Comparison of ENCODE assay signal across 16 cellular contexts in genomic region chr1:38577385-38577784, GRCh38.
DNase-seq lines count a peak whose midpoint lies in the region; ATAC-seq and TF ChIP-seq lines count a peak whose summit lies in the region.
"Had no signal": no experiment of that assay in that cellular context is flagged by ENCODE, and none has a peak within 500 bp of the region (broad histone marks: within the 10 kb centered on the region; RNA-seq: fewer than 3 reads in every experiment).

No MANE protein-coding gene starts in this region.

- TF ChIP-seq EP300 in ovary (IDR thresholded peaks at IDR 0.05), result no peak

- H3K36me3 Mint-ChIP-seq in activated naive CD4-positive, alpha-beta T cell treated with anti-CD3 and anti-CD28 coated beads, Interleukin-2, amount 50 U/mL, for 24 hours, result no peaks in the 10 kb centered on the region
- H3K36me3 Mint-ChIP-seq in central memory CD8-positive, alpha-beta T cell (ENCODE audit: insufficient read depth), result peaks cover 2% of the 10 kb centered on the region
- peaks cover 4% of the 10 kb centered on the region for H3K36me3 Mint-ChIP-seq in nephron (ENCODE audit: low read depth)

- H3K27me3 ChIP-seq in upper lobe of right lung, result peaks cover 28% of the 10 kb centered on the region
- no peaks in the 10 kb centered on the region for H3K27me3 ChIP-seq in ovary

- H3K4me1 ChIP-seq in upper lobe of right lung (peaks cover 6% of the 10 kb centered on the region), ovary (ENCODE audit: insufficient read depth) (no peaks in the 10 kb centered on the region)
- H3K4me1 ChIP-seq: A549 had no signal

- no peak overlapping the region for H3K4me3 ChIP-seq in upper lobe of right lung
- H3K4me3 ChIP-seq in ovary, result no peak overlapping the region
- H3K4me3 ChIP-seq: A549 had no signal

- intact Hi-C loops in upper lobe of right lung (cut with DNase I), result no loop called here
- intact Hi-C loops in ovary (cut with DNase I), result no loop called here

- H3K27ac Mint-ChIP-seq in activated naive CD4-positive, alpha-beta T cell treated with anti-CD3 and anti-CD28 coated beads, Interleukin-2, amount 50 U/mL, for 24 hours, result no peak overlapping the region
- H3K27ac Mint-ChIP-seq in central memory CD8-positive, alpha-beta T cell (ENCODE audit: low read depth), result no peak overlapping the region
- H3K27ac Mint-ChIP-seq in nephron, result no peak overlapping the region

- H3K9me3 ChIP-seq in upper lobe of right lung, result no peaks in the 10 kb centered on the region
- no peaks in the 10 kb centered on the region for H3K9me3 ChIP-seq in ovary
- H3K9me3 ChIP-seq: A549 had no signal

- peaks cover 17% of the 10 kb centered on the region for H3K27me3 Mint-ChIP-seq in activated naive CD4-positive, alpha-beta T cell treated with anti-CD3 and anti-CD28 coated beads, Interleukin-2, amount 50 U/mL, for 24 hours
- peaks cover 73% of the 10 kb centered on the region for H3K27me3 Mint-ChIP-seq in central memory CD8-positive, alpha-beta T cell
- H3K27me3 Mint-ChIP-seq in nephron (ENCODE audit: low read depth), result peaks cover 80% of the 10 kb centered on the region

- TF ChIP-seq CTCF in nephron (IDR thresholded peaks at IDR 0.05; ENCODE audit: unreplicated experiment in 3 of 3) (no peak), upper lobe of right lung (IDR thresholded peaks at IDR 0.05) (no peak), ovary (IDR thresholded peaks at IDR 0.05) (no peak)

- peaks cover 14% of the 10 kb centered on the region for H3K4me1 Mint-ChIP-seq in activated naive CD4-positive, alpha-beta T cell treated with anti-CD3 and anti-CD28 coated beads, Interleukin-2, amount 50 U/mL, for 24 hours
- H3K4me1 Mint-ChIP-seq in central memory CD8-positive, alpha-beta T cell, result peaks cover 7% of the 10 kb centered on the region
- H3K4me1 Mint-ChIP-seq in nephron, result peaks cover 12% of the 10 kb centered on the region

- H3K27ac ChIP-seq in upper lobe of right lung (no peak overlapping the region), ovary (no peak overlapping the region)
- H3K27ac ChIP-seq: A549 had no signal

- H3K36me3 ChIP-seq in upper lobe of right lung (no peaks in the 10 kb centered on the region), ovary (no peaks in the 10 kb centered on the region)

- DNase-seq in activated naive CD4-positive, alpha-beta T cell treated with Interleukin-2 at 50 U/mL for 16 hours, result no peak
- DNase-seq in central memory CD8-positive, alpha-beta T cell (ENCODE audit: low spot score in 2 of 2), result no peak
- DNase-seq in upper lobe of right lung (no peak), glomerular visceral epithelial cell (ENCODE audit: extremely low spot score) (no peak), ovary (no peak), superior temporal gyrus (ENCODE audit: extremely low spot score) (no peak)
- DNase-seq: C1 segment of cervical spinal cord, DMS79 treated with DMSO at 0.1 percent for 48 hours, GOT3, NCI-H1105 treated with DMSO at 0.1 percent for 48 hours, NCI-H187, NCI-H526 treated with DMSO at 0.1 percent for 48 hours, SHP77 treated with DMSO at 0.1 percent for 48 hours had no signal

- WGBS in ovary, 3 donors, result 40 to 58% (median 52%) methylated on average over 4 of the region's 4 CpGs

- peak overlapping the region; percentile 49 for H3K4me3 Mint-ChIP-seq in activated naive CD4-positive, alpha-beta T cell treated with anti-CD3 and anti-CD28 coated beads, Interleukin-2, amount 50 U/mL, for 24 hours
- peak overlapping the region; percentile 15 for H3K4me3 Mint-ChIP-seq in central memory CD8-positive, alpha-beta T cell
- peak overlapping the region; percentile 76 to 83 (median 79) for H3K4me3 Mint-ChIP-seq in nephron

- no peak for ATAC-seq in central memory CD8-positive, alpha-beta T cell (replicated peaks; ENCODE audit: extremely low read depth, poor library complexity, severe bottlenecking)
- peak; percentile 50 for ATAC-seq in upper lobe of right lung
- ATAC-seq: A549 had no signal

- no peak for TF ChIP-seq POLR2A in ovary (IDR thresholded peaks at IDR 0.05)

- H3K9me3 Mint-ChIP-seq in activated naive CD4-positive, alpha-beta T cell treated with anti-CD3 and anti-CD28 coated beads, Interleukin-2, amount 50 U/mL, for 24 hours, result no peaks in the 10 kb centered on the region
- H3K9me3 Mint-ChIP-seq in central memory CD8-positive, alpha-beta T cell, result no peaks in the 10 kb centered on the region
- H3K9me3 Mint-ChIP-seq in nephron, result peaks cover 5% of the 10 kb centered on the region

Comparison
In these comparisons a context has a peak if more than half of its experiments do, and no peak if none do; other contexts are left out.
1. H3K4me3 Mint-ChIP-seq: peak in every context shown above with its lines; median percentile 79 in nephron; 49 in activated naive CD4-positive, alpha-beta T cell treated with anti-CD3 and anti-CD28 coated beads, Interleukin-2, amount 50 U/mL, for 24 hours; 15 in central memory CD8-positive, alpha-beta T cell.